ENCODE assay signal across 9 cellular contexts in genomic region chr1:159737238-159737637, GRCh38. TPM values are rescaled to one million over a fixed set of nuclear protein-coding genes. Genes with fewer than 3 reads are reported as not detected.
"Had no signal": no experiment of that assay in that cellular context is flagged by ENCODE, and none has a peak within 500 bp of the region (broad histone marks: within the 10 kb centered on the region; RNA-seq: fewer than 3 reads in every experiment).

No MANE protein-coding gene starts in this region.

- H3K4me3 ChIP-seq: GM12878 had no signal

- DNase-seq: GDM1, GF-D8 had no signal

- ATAC-seq: GM12878 had no signal

- FAIRE-seq: G401.6, GM12878, GM12891, GM12892, GM18507, GM19239 had no signal

RNA-seq across cellular contexts. Expression of gene CRP, which starts 22.8 kb away (rescaled TPM):
- total RNA-seq: G401 had no signal
- polyA plus RNA-seq: GM12878 had no signal
